Comparison of ENCODE assay signal across 26 cellular contexts in the genomic region with DNA sequence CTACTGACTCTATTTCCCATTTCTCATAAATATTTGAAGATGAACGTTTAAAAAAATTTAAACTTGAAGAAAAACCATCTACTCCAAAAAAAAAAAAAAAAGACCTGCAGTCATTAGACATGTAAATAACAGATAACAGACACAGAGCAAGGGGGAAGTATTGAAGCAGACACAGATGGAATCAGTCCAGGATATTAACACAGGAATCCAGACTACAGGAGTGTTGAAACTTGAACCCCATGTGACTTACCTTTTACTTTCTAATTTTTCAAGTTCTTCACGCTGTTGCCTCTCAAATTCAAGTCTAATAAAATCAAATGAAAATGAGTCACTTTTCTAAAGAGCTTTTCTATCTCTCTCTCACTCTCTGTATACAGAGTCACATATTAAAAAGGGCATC.
"Had no signal": no experiment of that assay in that cellular context is flagged by ENCODE, and none has a peak within 500 bp of the region (broad histone marks: within the 10 kb centered on the region; RNA-seq: fewer than 3 reads in every experiment).

No MANE protein-coding gene starts in this region.

- H3K4me3 ChIP-seq: mucosa of descending colon, pancreas, right atrium auricular region, smooth muscle cell, suprapubic skin, vagina had no signal

- FAIRE-seq: endometrium, frontal cortex, kidney, pancreas had no signal

- H3K27me3 ChIP-seq: neutrophil, pancreas, right atrium auricular region, suprapubic skin, vagina had no signal

- H3K36me3 ChIP-seq: neutrophil had no signal

- H3K9me3 ChIP-seq: mucosa of descending colon, neutrophil, pancreas, right atrium auricular region, suprapubic skin, vagina had no signal

- H3K27ac ChIP-seq: neutrophil, pancreas, right atrium auricular region, suprapubic skin, vagina had no signal

- ATAC-seq: effector memory CD8-positive, alpha-beta T cell; left lobe of liver; mucosa of descending colon; natural killer cell treated with Interleukin-12 subunit alpha and Interleukin-12 subunit beta and Interleukin-15 and Interleukin-18, amount 100 ng/mL, for 72 hours; sciatic nerve; stimulated activated naive CD8-positive, alpha-beta T cell treated with anti-CD3 and anti-CD28 coated beads, Interleukin-15, amount 100 ng/mL, for 72 hours had no signal

- H3K4me1 ChIP-seq: pancreas, right atrium auricular region, suprapubic skin, vagina had no signal

- DNase-seq: cortex of kidney; effector memory CD8-positive, alpha-beta T cell; erythroblast; hypothalamus; kidney; mesenchymal stem cell; mucosa of descending colon; naive B cell; pancreas; stimulated activated CD4-positive, alpha-beta T cell treated with anti-CD3 and anti-CD28 coated beads, Interleukin-12 subunit alpha, Interleukin-12 subunit beta, amount 100 ng/mL, for 4 hours; stimulated activated CD4-positive, alpha-beta T cell treated with anti-CD3 and anti-CD28 coated beads, Interleukin-1b, Interleukin-23, amount 100 ng/mL, for 48 hours; stimulated activated CD4-positive, alpha-beta T cell treated with anti-CD3 and anti-CD28 coated beads, Interleukin-4, amount 100 ng/mL, for 1 hour; stimulated activated CD8-positive, alpha-beta memory T cell treated with anti-CD3 and anti-CD28 coated beads, Interleukin-4, amount 100 ng/mL, for 48 hours; stimulated activated naive CD4-positive, alpha-beta T cell; stimulated activated naive CD8-positive, alpha-beta T cell treated with anti-CD3 and anti-CD28 coated beads, Interleukin-15, amount 100 ng/mL, for 72 hours; trophoblast cell had no signal
